In genomic region chr2:187220100-187220499, GRCh38 we compare ENCODE assay signal across 26 cellular contexts.
"Had no signal": no experiment of that assay in that cellular context is flagged by ENCODE, and none has a peak within 500 bp of the region (broad histone marks: within the 10 kb centered on the region; RNA-seq: fewer than 3 reads in every experiment).

No MANE protein-coding gene starts in this region.

- H3K27ac ChIP-seq: colonic mucosa, epithelial cell of prostate, esophagus squamous epithelium, gastrocnemius medialis, heart left ventricle, hepatocyte, left ventricle myocardium inferior, lower lobe of right lung had no signal

- ATAC-seq: effector memory CD8-positive, alpha-beta T cell; esophagus mucosa; gastrocnemius medialis; heart left ventricle; left colon; left lobe of liver; lower lobe of right lung; mucosa of descending colon had no signal

- H3K4me1 ChIP-seq: colonic mucosa, esophagus squamous epithelium, gastrocnemius medialis, heart left ventricle, left ventricle myocardium inferior, lower lobe of right lung had no signal

- H2AFZ ChIP-seq: hepatocyte had no signal

- H3K9me3 ChIP-seq: colonic mucosa, esophagus squamous epithelium, gastrocnemius medialis, lower lobe of right lung, mucosa of descending colon had no signal

- H3K4me2 ChIP-seq: hepatocyte had no signal

- H3K79me2 ChIP-seq: hepatocyte had no signal

- DNase-seq: colonic mucosa; cortex of kidney; effector CD8-positive, alpha-beta T cell; effector memory CD8-positive, alpha-beta T cell; endodermal cell; erythroblast; esophagus squamous epithelium; foreskin fibroblast; foreskin melanocyte; gastrocnemius medialis; heart left ventricle; hypothalamus; immature natural killer cell; islet precursor cell; kidney; kidney glomerular epithelial cell; left colon; left ventricle myocardium inferior; lower lobe of right lung; mesenchymal stem cell; mucosa of descending colon; naive B cell had no signal

- H3K4me3 ChIP-seq: colonic mucosa, esophagus squamous epithelium, gastrocnemius medialis, heart left ventricle, hepatocyte, left ventricle myocardium inferior, lower lobe of right lung, mucosa of descending colon had no signal

- FAIRE-seq: kidney had no signal

- H3K27me3 ChIP-seq: colonic mucosa, esophagus squamous epithelium, gastrocnemius medialis, heart left ventricle, hepatocyte had no signal

- H3K36me3 ChIP-seq: colonic mucosa, esophagus squamous epithelium, gastrocnemius medialis, heart left ventricle, left ventricle myocardium inferior, lower lobe of right lung had no signal
